ENCODE assay signal across 18 cellular contexts in genomic region chr1:238767321-238767720, GRCh38.
DNase-seq lines count a peak whose midpoint lies in the region; ATAC-seq and TF ChIP-seq lines count a peak whose summit lies in the region.
"Had no signal": no experiment of that assay in that cellular context is flagged by ENCODE, and none has a peak within 500 bp of the region (broad histone marks: within the 10 kb centered on the region; RNA-seq: fewer than 3 reads in every experiment).

No MANE protein-coding gene starts in this region.

- no peaks in the 10 kb centered on the region for H3K36me3 Mint-ChIP-seq in nephron progenitor cell (ENCODE audit: low read depth)
- H3K36me3 Mint-ChIP-seq: CD14-positive monocyte; CD8-positive, alpha-beta memory T cell had no signal

- H3K4me1 Mint-ChIP-seq in nephron progenitor cell: no peaks in the 10 kb centered on the region
- H3K4me1 Mint-ChIP-seq: CD14-positive monocyte; CD8-positive, alpha-beta memory T cell; GM23338; H9 had no signal

- H3K4me3 Mint-ChIP-seq in nephron progenitor cell: no peak overlapping the region
- H3K4me3 Mint-ChIP-seq: CD14-positive monocyte; CD4-positive, alpha-beta T cell; CD8-positive, alpha-beta memory T cell; GM23338; H9 had no signal

- H3K27ac Mint-ChIP-seq in nephron progenitor cell: no peak overlapping the region
- H3K27ac Mint-ChIP-seq: CD14-positive monocyte; CD4-positive, alpha-beta T cell; CD8-positive, alpha-beta memory T cell; GM23338; H9 had no signal

- DNase-seq in Ammon's horn (ENCODE audit: low spot score) (peak; percentile 18), NCI-H446 treated with DMSO at 0.1 percent for 48 hours (lab: John Stamatoyannopoulos, UW) (peak; percentile 83), cerebellum (ENCODE audit: low spot score) (peak; percentile 72), middle frontal gyrus (ENCODE audit: extremely low spot score, low spot score) (peak; percentile 21), nephron progenitor cell (no peak), NCI-H187 treated with DMSO at 0.1 percent for 48 hours (lab: John Stamatoyannopoulos, UW) (no peak), NOMO-1 treated with DMSO at 0.1 percent for 48 hours (lab: John Stamatoyannopoulos, UW; ENCODE audit: unreplicated experiment) (no peak)
- DNase-seq: BE2C; CD4-positive, alpha-beta T cell; CD8-positive, alpha-beta memory T cell; DMS 273 treated with DMSO at 0.1 percent for 48 hours; DMS53; DMS79 treated with DMSO at 0.1 percent for 48 hours; H9 had no signal

- peaks cover 15% of the 10 kb centered on the region for H3K9me3 Mint-ChIP-seq in nephron progenitor cell

- no peak for ATAC-seq in GM18861 (IDR thresholded peaks at IDR 0.05; ENCODE audit: unreplicated experiment)
- ATAC-seq: GM23338, HCT116 had no signal

- no peak for TF ChIP-seq CTCF in nephron progenitor cell (IDR thresholded peaks at IDR 0.05)

- no peaks in the 10 kb centered on the region for H3K27me3 Mint-ChIP-seq in nephron progenitor cell (ENCODE audit: low read depth, poor library complexity)
- H3K27me3 Mint-ChIP-seq: CD4-positive, alpha-beta T cell had no signal

Comparison
In these comparisons a context has a peak if more than half of its experiments do, and no peak if none do; other contexts are left out.
1. DNase-seq: peak in Ammon's horn (single experiment), NCI-H446 treated with DMSO at 0.1 percent for 48 hours (single experiment), cerebellum (single experiment) and middle frontal gyrus (single experiment); none in nephron progenitor cell (single experiment), NCI-H187 treated with DMSO at 0.1 percent for 48 hours (single experiment) and NOMO-1 treated with DMSO at 0.1 percent for 48 hours (single experiment).